Comparison of ENCODE assay signal across 18 cellular contexts in genomic region chr10:76285012-76285411, GRCh38.
DNase-seq lines count a peak whose midpoint lies in the region; ATAC-seq and TF ChIP-seq lines count a peak whose summit lies in the region.
"Had no signal": no experiment of that assay in that cellular context is flagged by ENCODE, and none has a peak within 500 bp of the region (broad histone marks: within the 10 kb centered on the region; RNA-seq: fewer than 3 reads in every experiment).

No MANE protein-coding gene starts in this region.

- H3K4me3 ChIP-seq in fibroblast of pulmonary artery (replicated peaks; ENCODE audit: low read depth, low read length) = no peak overlapping the region
- H3K4me3 ChIP-seq: ascending aorta, hepatocyte, left ventricle myocardium inferior had no signal

- TF ChIP-seq CTCF in fibroblast of pulmonary artery (IDR thresholded peaks at IDR 0.05; ENCODE audit: low read length, missing control alignments) = no peak

- ATAC-seq in SK-N-SH treated with all-trans-retinoic acid at 6 μM for 48 hours = peak; percentile 8; the same call in 2 of the 3 replicates
- ATAC-seq: effector memory CD8-positive, alpha-beta T cell; naive thymus-derived CD4-positive, alpha-beta T cell; stimulated activated memory B cell treated with anti-CD40 and anti-IgM and Interleukin-4, amounts not matched to agents 10 μg/mL and 1 μg/mL and 100 μg/mL, for 72 hours had no signal

- DNase-seq in GM04504 (ENCODE audit: low read depth) (peak; percentile 38), fibroblast of pulmonary artery (ENCODE audit: low read depth) (peak; percentile 78), stromal cell of bone marrow (ENCODE audit: low read depth) (peak; percentile 86), NCI-H748 (lab: John Stamatoyannopoulos, UW; ENCODE audit: unreplicated experiment) (no peak), NCI-H2227 treated with DMSO at 0.1 percent for 48 hours (lab: John Stamatoyannopoulos, UW) (no peak)
- DNase-seq in activated effector memory CD4-positive, alpha-beta T cell treated with Interleukin-2 at 50 U/mL for 16 hours = no peak
- DNase-seq: activated CD4-positive, alpha-beta T cell treated with anti-CD3 and anti-CD28 coated beads, Interleukin-2, amount 50 U/mL, for 48 hours; effector memory CD8-positive, alpha-beta T cell; KBM-7; left ventricle myocardium inferior; naive thymus-derived CD4-positive, alpha-beta T cell; NCI-H187; NCI-H748 treated with DMSO at 0.1 percent for 48 hours; stimulated activated CD4-positive, alpha-beta T cell treated with anti-CD3 and anti-CD28 coated beads, Interleukin-4, amount 100 ng/mL, for 1 hour had no signal

TF ChIP-seq in SK-N-SH treated with all-trans-retinoic acid at 6 μM for 48 hours, 23 proteins besides CTCF, POLR2A, EP300 and RAD21:
- TF ChIP-seq ZNF8 (CRISPR knock-in tag; IDR thresholded peaks at IDR 0.05) (no peak), ISL1 (CRISPR knock-in tag; IDR thresholded peaks at IDR 0.05) (peak; percentile 22; the same call in 1 of the 2 replicates)

Comparison
In these comparisons a context has a peak if more than half of its experiments do, and no peak if none do; other contexts are left out.
1. DNase-seq: peak in GM04504 (single experiment), fibroblast of pulmonary artery (single experiment) and stromal cell of bone marrow (single experiment); none in activated effector memory CD4-positive, alpha-beta T cell treated with Interleukin-2 at 50 U/mL for 16 hours (single experiment), NCI-H748 (single experiment) and NCI-H2227 treated with DMSO at 0.1 percent for 48 hours (single experiment).